Comparison of ENCODE assay signal across 9 cellular contexts in the genomic region with DNA sequence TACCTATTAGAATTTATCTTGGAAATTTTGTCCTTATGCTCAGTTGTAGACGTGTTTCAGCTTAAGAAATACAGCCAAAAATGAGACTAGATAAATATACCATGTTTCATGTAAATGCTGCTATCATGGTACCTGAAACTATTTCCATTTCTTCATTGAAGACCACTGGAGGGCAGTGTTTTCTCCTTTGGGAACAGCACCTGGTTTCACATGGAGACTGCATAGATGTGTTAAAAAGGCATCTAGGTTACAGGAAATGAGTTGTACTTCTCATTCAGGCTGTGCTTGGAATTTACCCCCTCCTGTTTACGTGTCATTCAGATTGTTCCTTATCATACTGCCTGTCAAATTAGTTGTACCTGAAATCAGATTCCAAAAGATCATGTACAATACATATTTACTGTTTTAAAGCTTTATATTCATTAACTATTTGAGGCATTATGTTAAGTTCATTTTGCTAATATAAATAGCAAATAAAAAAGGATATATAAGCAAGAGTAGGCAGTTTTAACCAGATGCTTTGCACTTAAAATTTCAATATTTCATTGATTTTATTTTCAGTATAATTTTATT. TPM values are rescaled to one million over a fixed set of nuclear protein-coding genes. Genes with fewer than 3 reads are reported as not detected.
DNase-seq lines count a peak whose midpoint lies in the region; ATAC-seq and TF ChIP-seq lines count a peak whose summit lies in the region.
"Had no signal": no experiment of that assay in that cellular context is flagged by ENCODE, and none has a peak within 500 bp of the region (broad histone marks: within the 10 kb centered on the region; RNA-seq: fewer than 3 reads in every experiment).

No MANE protein-coding gene starts in this region.

- no peak for TF ChIP-seq POLR2A in prostate gland (IDR thresholded peaks at IDR 0.05)

- no peak overlapping the region for H3K4me3 ChIP-seq in PC-3 (ENCODE audit: low read length)
- H3K4me3 ChIP-seq in prostate gland = no peak overlapping the region
- H3K4me3 ChIP-seq: BLaER1 had no signal

- no peaks in the 10 kb centered on the region for H3K9me3 ChIP-seq in PC-3 (ENCODE audit: low read length)
- no peaks in the 10 kb centered on the region for H3K9me3 ChIP-seq in prostate gland
- H3K9me3 ChIP-seq: BLaER1 had no signal

- no peak overlapping the region for H3K9ac ChIP-seq in PC-3 (ENCODE audit: low read length)
- H3K9ac ChIP-seq: BLaER1 had no signal

- no peak for TF ChIP-seq EP300 in Ishikawa (IDR thresholded peaks at IDR 0.05; ENCODE audit: borderline replicate concordance)

- no peak overlapping the region for H3K27ac Mint-ChIP-seq in endothelial cell (ENCODE audit: unreplicated experiment)

- H3K36me3 ChIP-seq in PC-3 (ENCODE audit: low read depth, low read length) (no peaks in the 10 kb centered on the region), prostate gland (no peaks in the 10 kb centered on the region)
- H3K36me3 ChIP-seq: BLaER1 had no signal

- H3K9me2 ChIP-seq in PC-3 (replicated peaks; ENCODE audit: low read length) = no peaks in the 10 kb centered on the region

- ATAC-seq in GM21423 (IDR thresholded peaks at IDR 0.05; ENCODE audit: unreplicated experiment) (peak; percentile 71), PC-3 (peak; percentile 98)

- H3K27me3 ChIP-seq in PC-3 (ENCODE audit: low read length) (no peaks in the 10 kb centered on the region), prostate gland (replicated peaks; ENCODE audit: insufficient read depth) (no peaks in the 10 kb centered on the region)

- no peaks in the 10 kb centered on the region for H3K36me3 Mint-ChIP-seq in endothelial cell (ENCODE audit: low read depth, unreplicated experiment)

- TF ChIP-seq RAD21 in Ishikawa (IDR thresholded peaks at IDR 0.05; ENCODE audit: low read depth) = peak; percentile 78

- H3K9me3 Mint-ChIP-seq in endothelial cell (ENCODE audit: unreplicated experiment) = no peaks in the 10 kb centered on the region

- peaks cover 4% of the 10 kb centered on the region for H3K79me2 ChIP-seq in PC-3 (ENCODE audit: low read length)

- intact Hi-C loops in PC-3 (cut with micrococcal nuclease) (loop anchor here (1.0 to 2.0 kb wide), 2 partner anchors 22 to 28 kb away; no protein-coding TSS in a partner anchor), prostate gland (cut with DNase I) (no loop called here)

- H3F3A ChIP-seq in PC-3 (ENCODE audit: low read length, unreplicated experiment) = no peaks in the 10 kb centered on the region

- no peak overlapping the region for H3K27ac ChIP-seq in PC-3 (ENCODE audit: low read length)
- H3K27ac ChIP-seq in prostate gland = no peak overlapping the region
- H3K27ac ChIP-seq: BLaER1 had no signal

- no peaks in the 10 kb centered on the region for H4K20me1 ChIP-seq in PC-3 (ENCODE audit: low read length)

- BruUV-seq in PC-3 (replicated peaks; lab: Mats Ljungman, UMichigan) = no TSS peak

- DNase-seq in NCI-H1436 (lab: John Stamatoyannopoulos, UW) (peak; percentile 38), NCI-H1436 treated with DMSO at 0.1 percent for 48 hours (lab: John Stamatoyannopoulos, UW) (no peak), PC-3 (peak; percentile 83), endothelial cell (ENCODE audit: low spot score) (peak; percentile 25), prostate gland (ENCODE audit: low spot score) (no peak)
- no peak for DNase-seq in stimulated activated CD4-positive, alpha-beta T cell treated with anti-CD3 and anti-CD28 coated beads, Interleukin-4, amount 100 ng/mL, for 4 hours

- H3K27me3 Mint-ChIP-seq in endothelial cell (ENCODE audit: unreplicated experiment) = no peaks in the 10 kb centered on the region

- H3K4me1 Mint-ChIP-seq in endothelial cell (ENCODE audit: unreplicated experiment) = peaks cover 8% of the 10 kb centered on the region

- H2AFZ ChIP-seq in PC-3 (ENCODE audit: low read length) = 0 out of 2 replicates have a peak overlapping the region, but pooled peaks have one; percentile 21

- POLR2A ChIA-PET in PC-3 (lab: Charles Lee; ENCODE audit: unreplicated experiment) = no interaction called here

- TF ChIP-seq CTCF in PC-3 (conservative IDR thresholded peaks at IDR 0.05; ENCODE audit: low read depth, low read length) = peak; percentile 88
- peak; percentile 70 for TF ChIP-seq CTCF in endothelial cell (IDR thresholded peaks at IDR 0.05; ENCODE audit: unreplicated experiment)
- peak in 3 of 4 experiments; percentile 27 to 49 (median 44) for TF ChIP-seq CTCF in prostate gland (IDR thresholded peaks at IDR 0.05)

- CTCF ChIA-PET in PC-3 (lab: Charles Lee) = interaction anchor here (1.2 kb wide), 1 partner anchor 28 kb away, joined by 5 read pairs; no protein-coding TSS in a partner anchor

- H3K4me1 ChIP-seq in PC-3 (ENCODE audit: insufficient read depth, low read length) (peaks cover 7% of the 10 kb centered on the region; the same call in 1 of the 2 replicates), prostate gland (replicated peaks) (no peaks in the 10 kb centered on the region)
- H3K4me1 ChIP-seq: BLaER1 had no signal

- no peak overlapping the region for H3K4me3 Mint-ChIP-seq in endothelial cell (ENCODE audit: unreplicated experiment)

- WGBS in prostate gland = 12% methylated on average over 2 of the region's 2 CpGs

- H3K4me2 ChIP-seq in PC-3 (ENCODE audit: low read length) = no peak overlapping the region
- H3K4me2 ChIP-seq: BLaER1 had no signal

TF ChIP-seq in Ishikawa, 13 proteins besides CTCF, POLR2A, EP300 and RAD21:
- TF ChIP-seq TEAD4 (IDR thresholded peaks at IDR 0.05) (peak; percentile 75), EGR1 (IDR thresholded peaks at IDR 0.05) (no peak)
- TF ChIP-seq, protein P1, sequence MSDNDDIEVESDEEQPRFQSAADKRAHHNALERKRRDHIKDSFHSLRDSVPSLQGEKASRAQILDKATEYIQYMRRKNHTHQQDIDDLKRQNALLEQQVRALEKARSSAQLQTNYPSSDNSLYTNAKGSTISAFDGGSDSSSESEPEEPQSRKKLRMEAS (IDR thresholded peaks at IDR 0.05) = 0 out of 2 replicates have a peak, but pooled peaks have one; percentile 23

RNA-seq across cellular contexts. Expression of a gene that starts 57.3 kb away (rescaled TPM):
- total RNA-seq in PC-3 (2014; rRNA removed) (136 and 151 TPM in 2 replicates), endothelial cell (ENCODE audit: unreplicated experiment) (52.6 TPM), prostate gland (10 to 100 TPM; 25.1 to 43.1 TPM)

Comparison
In these comparisons a context has a peak if more than half of its experiments do, and no peak if none do; other contexts are left out.
1. DNase-seq: peak in NCI-H1436 (single experiment), PC-3 (single experiment) and endothelial cell (single experiment); none in NCI-H1436 treated with DMSO at 0.1 percent for 48 hours (single experiment), prostate gland (single experiment) and stimulated activated CD4-positive, alpha-beta T cell treated with anti-CD3 and anti-CD28 coated beads, Interleukin-4, amount 100 ng/mL, for 4 hours (0 of 2).
2. Peak in every context shown above with its lines, with median percentiles within 50 percentile points of each other: CTCF ChIP-seq.